Comparison of ENCODE assay signal across 21 cellular contexts in genomic region chr5:96096724-96097123, GRCh38.
"Had no signal": no experiment of that assay in that cellular context is flagged by ENCODE, and none has a peak within 500 bp of the region (broad histone marks: within the 10 kb centered on the region; RNA-seq: fewer than 3 reads in every experiment).

No MANE protein-coding gene starts in this region.

- H3K27me3 Mint-ChIP-seq: activated CD8-positive, alpha-beta memory T cell treated with anti-CD3 and anti-CD28 coated beads, Interleukin-2, amount 10 ng/mL, durations not matched to agents 7 days and 5 days; progenitor cell of endocrine pancreas had no signal

- H3K9me3 ChIP-seq: body of pancreas, tibial artery, uterus had no signal

- DNase-seq: activated CD4-positive, alpha-beta T cell treated with anti-CD3 and anti-CD28 coated beads, Interleukin-2, amount 50 U/mL, for 48 hours; activated CD4-positive, CD25-positive, alpha-beta regulatory T cell treated with anti-CD3 and anti-CD28 coated beads, Interleukin-2, amount 50 U/mL, for 72 hours; activated CD8-positive, alpha-beta memory T cell treated with anti-CD3 and anti-CD28 coated beads, Interleukin-2, amount 10 ng/mL, durations not matched to agents 7 days and 5 days; activated effector memory CD4-positive, alpha-beta T cell treated with anti-CD3 and anti-CD28 coated beads, Interleukin-2, amount 50 U/mL, for 16 hours; activated T-cell treated with anti-CD3 and anti-CD28 coated beads, Interleukin-2, amount 50 U/mL, for 4 hours; amniotic stem cell; body of pancreas; central memory CD4-positive, alpha-beta T cell; effector CD4-positive, alpha-beta T cell; glutamatergic neuron; immature natural killer cell; left colon; naive thymus-derived CD4-positive, alpha-beta T cell; right cardiac atrium; tibial artery; uterus had no signal

- H3K4me3 ChIP-seq: body of pancreas, coronary artery, smooth muscle cell, tibial artery, uterus had no signal

- H3K4me2 ChIP-seq: smooth muscle cell had no signal

- H3K4me1 Mint-ChIP-seq: activated CD8-positive, alpha-beta memory T cell treated with anti-CD3 and anti-CD28 coated beads, Interleukin-2, amount 10 ng/mL, durations not matched to agents 7 days and 5 days; immature natural killer cell; naive thymus-derived CD4-positive, alpha-beta T cell; stimulated activated effector memory CD8-positive, alpha-beta T cell treated with anti-CD3 and anti-CD28 coated beads, Interleukin-12 subunit alpha, Interleukin-12 subunit beta, amount 100 ng/mL, for 72 hours had no signal

- H3K27ac ChIP-seq: body of pancreas, coronary artery, uterus had no signal

- H3K27ac Mint-ChIP-seq: activated CD8-positive, alpha-beta memory T cell treated with anti-CD3 and anti-CD28 coated beads, Interleukin-2, amount 10 ng/mL, durations not matched to agents 7 days and 5 days; activated naive CD4-positive, alpha-beta T cell treated with anti-CD3 and anti-CD28 coated beads, Interleukin-2, amount 50 U/mL, for 72 hours; immature natural killer cell; naive thymus-derived CD4-positive, alpha-beta T cell; progenitor cell of endocrine pancreas; stimulated activated effector memory CD8-positive, alpha-beta T cell treated with anti-CD3 and anti-CD28 coated beads, Interleukin-12 subunit alpha, Interleukin-12 subunit beta, amount 100 ng/mL, for 72 hours had no signal

- H3K27me3 ChIP-seq: body of pancreas, tibial artery, uterus had no signal

- H3K4me1 ChIP-seq: uterus had no signal

- H3K4me3 Mint-ChIP-seq: activated CD8-positive, alpha-beta memory T cell treated with anti-CD3 and anti-CD28 coated beads, Interleukin-2, amount 10 ng/mL, durations not matched to agents 7 days and 5 days; activated T-cell treated with anti-CD3 and anti-CD28 coated beads, Interleukin-2, amount 50 U/mL, for 4 hours; immature natural killer cell; naive thymus-derived CD4-positive, alpha-beta T cell; stimulated activated effector memory CD8-positive, alpha-beta T cell treated with anti-CD3 and anti-CD28 coated beads, Interleukin-12 subunit alpha, Interleukin-12 subunit beta, amount 100 ng/mL, for 72 hours had no signal

- H3K36me3 ChIP-seq: tibial artery, uterus had no signal

- H3K36me3 Mint-ChIP-seq: activated naive CD4-positive, alpha-beta T cell treated with anti-CD3 and anti-CD28 coated beads, Interleukin-2, amount 50 U/mL, for 72 hours; immature natural killer cell; naive thymus-derived CD4-positive, alpha-beta T cell; stimulated activated effector memory CD8-positive, alpha-beta T cell treated with anti-CD3 and anti-CD28 coated beads, Interleukin-12 subunit alpha, Interleukin-12 subunit beta, amount 100 ng/mL, for 72 hours had no signal

- ATAC-seq: activated CD8-positive, alpha-beta memory T cell treated with anti-CD3 and anti-CD28 coated beads, Interleukin-2, amount 10 ng/mL, durations not matched to agents 7 days and 5 days; activated naive CD4-positive, alpha-beta T cell treated with anti-CD3 and anti-CD28 coated beads, Interleukin-2, amount 50 U/mL, for 72 hours; activated T-cell treated with anti-CD3 and anti-CD28 coated beads, Interleukin-2, amount 50 U/mL, for 4 hours; body of pancreas; left colon; naive thymus-derived CD4-positive, alpha-beta T cell; right cardiac atrium; stimulated activated effector memory CD8-positive, alpha-beta T cell treated with anti-CD3 and anti-CD28 coated beads, Interleukin-12 subunit alpha, Interleukin-12 subunit beta, amount 100 ng/mL, for 72 hours had no signal

- H3K9me3 Mint-ChIP-seq: stimulated activated effector memory CD8-positive, alpha-beta T cell treated with anti-CD3 and anti-CD28 coated beads, Interleukin-12 subunit alpha, Interleukin-12 subunit beta, amount 100 ng/mL, for 72 hours had no signal
